Comparison of ENCODE assay signal across 10 cellular contexts in the genomic region with DNA sequence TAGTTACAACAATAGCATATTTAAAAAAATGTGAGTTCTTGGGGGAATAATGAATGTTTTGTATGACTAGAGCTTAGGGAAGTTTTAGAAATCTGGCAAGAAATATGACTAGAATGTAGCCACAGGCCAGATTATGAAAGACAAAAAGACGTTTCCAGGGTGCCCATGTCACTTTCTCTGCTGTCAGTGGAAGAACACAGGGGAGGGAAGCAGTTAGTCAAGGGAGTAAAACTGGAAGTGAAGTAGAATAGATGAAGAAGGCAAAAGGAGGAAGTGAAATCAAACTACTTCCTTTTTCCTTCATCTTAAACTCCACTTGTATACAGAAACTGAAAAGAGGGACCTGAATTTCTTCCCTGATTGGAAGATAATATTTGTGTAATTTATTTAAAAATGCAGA.
DNase-seq lines count a peak whose midpoint lies in the region; ATAC-seq and TF ChIP-seq lines count a peak whose summit lies in the region.
"Had no signal": no experiment of that assay in that cellular context is flagged by ENCODE, and none has a peak within 500 bp of the region (broad histone marks: within the 10 kb centered on the region; RNA-seq: fewer than 3 reads in every experiment).

No MANE protein-coding gene starts in this region.

- H3K27me3 ChIP-seq in CD8-positive, alpha-beta memory T cell (ENCODE audit: insufficient read depth, low read length, poor library complexity, severe bottlenecking): no peaks in the 10 kb centered on the region
- H3K27me3 ChIP-seq: BLaER1 treated with 17β-estradiol and CSF1 and Interleukin-3, amounts not matched to agents 10 nM and 100 nM had no signal

- no peak overlapping the region for H3K27ac ChIP-seq in substantia nigra (ENCODE audit: low read depth, low read length, poor library complexity, severe bottlenecking)
- H3K27ac ChIP-seq in CD8-positive, alpha-beta memory T cell (ENCODE audit: low read depth, low read length): no peak overlapping the region

- peaks cover 10% of the 10 kb centered on the region for H3K36me3 Mint-ChIP-seq in endothelial cell (ENCODE audit: low read depth, unreplicated experiment)
- peaks cover 0 to 31% (median 0%) of the 10 kb centered on the region in 3 donors for H3K36me3 Mint-ChIP-seq in CD8-positive, alpha-beta memory T cell

- H3K9me3 Mint-ChIP-seq in endothelial cell (ENCODE audit: unreplicated experiment): peaks cover 14% of the 10 kb centered on the region
- peaks cover 6 to 18% (median 13%) of the 10 kb centered on the region in 5 donors for H3K9me3 Mint-ChIP-seq in CD8-positive, alpha-beta memory T cell

- TF ChIP-seq CTCF in GM20000 (IDR thresholded peaks at IDR 0.05; ENCODE audit: extremely low read depth, missing control alignments) (no peak), endothelial cell (IDR thresholded peaks at IDR 0.05; ENCODE audit: unreplicated experiment) (no peak)

- H3K4me3 ChIP-seq in CD8-positive, alpha-beta memory T cell (ENCODE audit: low read length): no peak overlapping the region
- H3K4me3 ChIP-seq: BLaER1 treated with 17β-estradiol and CSF1 and Interleukin-3, amounts not matched to agents 10 nM and 100 nM had no signal

- CTCF ChIA-PET in CD8-positive, alpha-beta memory T cell (lab: Charles Lee): no interaction called here

- no peaks in the 10 kb centered on the region for H3K4me1 Mint-ChIP-seq in endothelial cell (ENCODE audit: unreplicated experiment)
- H3K4me1 Mint-ChIP-seq in CD8-positive, alpha-beta memory T cell: peaks cover 3 to 8% (median 5%) of the 10 kb centered on the region in 3 donors

- no peaks in the 10 kb centered on the region for H3K27me3 Mint-ChIP-seq in endothelial cell (ENCODE audit: unreplicated experiment)
- no peaks in the 10 kb centered on the region for H3K27me3 Mint-ChIP-seq in CD8-positive, alpha-beta memory T cell

- H3K36me3 ChIP-seq in CD8-positive, alpha-beta memory T cell (ENCODE audit: insufficient read depth, low read length): no peaks in the 10 kb centered on the region

- H3K4me3 Mint-ChIP-seq in endothelial cell (ENCODE audit: unreplicated experiment): no peak overlapping the region
- H3K4me3 Mint-ChIP-seq in CD8-positive, alpha-beta memory T cell: no peak overlapping the region

- POLR2A ChIA-PET in CD8-positive, alpha-beta memory T cell (lab: Charles Lee): no interaction called here

- ATAC-seq in HG03460 (IDR thresholded peaks at IDR 0.05; ENCODE audit: unreplicated experiment): peak; percentile 84

- no peaks in the 10 kb centered on the region for H3K9me3 ChIP-seq in CD8-positive, alpha-beta memory T cell (ENCODE audit: low read length)

- peak; percentile 87 to 92 for DNase-seq in AML-193 (lab: John Stamatoyannopoulos, UW)
- DNase-seq in GM20000 (ENCODE audit: low spot score): peak; percentile 25
- no peak for DNase-seq in endothelial cell (ENCODE audit: low spot score)
- DNase-seq in amniotic stem cell (lab: John Stamatoyannopoulos, UW): no peak
- no peak for DNase-seq in NCI-H69 (lab: John Stamatoyannopoulos, UW)
- DNase-seq in substantia nigra (lab: John Stamatoyannopoulos, UW): no peak
- no peak for DNase-seq in CD8-positive, alpha-beta memory T cell
- DNase-seq: head of caudate nucleus had no signal

- peak overlapping the region; percentile 7 for H3K27ac Mint-ChIP-seq in endothelial cell (ENCODE audit: unreplicated experiment)
- no peak overlapping the region for H3K27ac Mint-ChIP-seq in CD8-positive, alpha-beta memory T cell

- no peaks in the 10 kb centered on the region for H3K4me1 ChIP-seq in CD8-positive, alpha-beta memory T cell (ENCODE audit: insufficient read depth, low read length)

Comparison
In these comparisons a context has a peak if more than half of its experiments do, and no peak if none do; other contexts are left out.
1. DNase-seq: peak in AML-193 (2 of 2) and GM20000 (single experiment); none in endothelial cell (single experiment), amniotic stem cell (single experiment), NCI-H69 (single experiment), substantia nigra (0 of 49) and CD8-positive, alpha-beta memory T cell (0 of 5).